In genomic region chr12:76455582-76456345, GRCh38 we compare ENCODE assay signal across 8 cellular contexts.
DNase-seq lines count a peak whose midpoint lies in the region; ATAC-seq and TF ChIP-seq lines count a peak whose summit lies in the region.

No MANE protein-coding gene starts in this region.

- H3K9me3 ChIP-seq in A673 (ENCODE audit: low read depth, low read length, poor library complexity, severe bottlenecking) (no peaks in the 10 kb centered on the region), HCT116 (ENCODE audit: control insufficient read depth in 1 of 2, insufficient read depth in 1 of 2, low read depth in 1 of 2, low read length in 2 of 2) (no peaks in the 10 kb centered on the region), right lobe of liver (no peaks in the 10 kb centered on the region), uterus (no peaks in the 10 kb centered on the region)

- no peaks in the 10 kb centered on the region for H3K27me3 ChIP-seq in A673 (replicated peaks; ENCODE audit: insufficient read depth, low read depth, low read length, poor library complexity)
- H3K27me3 ChIP-seq in HCT116 (ENCODE audit: insufficient read depth, low read length) = no peaks in the 10 kb centered on the region
- H3K27me3 ChIP-seq in right lobe of liver = no peaks in the 10 kb centered on the region
- H3K27me3 ChIP-seq in uterus = no peaks in the 10 kb centered on the region

- H3K4me3 Mint-ChIP-seq in chondrocyte (ENCODE audit: unreplicated experiment) = no peak overlapping the region

- no peaks in the 10 kb centered on the region for H3K9me3 Mint-ChIP-seq in chondrocyte (ENCODE audit: low read depth)

- peaks cover under 1% of the 10 kb centered on the region for H3K36me3 Mint-ChIP-seq in chondrocyte (ENCODE audit: low read depth)

- intact Hi-C loops in A673 (cut with micrococcal nuclease; ENCODE audit: unreplicated experiment) = loop anchor here (5.0 to 10.0 kb wide), 6 partner anchors 108 to 1121 kb away; partner anchors contain the start of genes BBS10, CAPS2, GLIPR1L1 and NAP1L1
- intact Hi-C loops in HCT116 (cut with micrococcal nuclease) = loop anchor here (1.0 to 10.0 kb wide), 5 partner anchors 107 to 943 kb away; partner anchors contain the start of genes BBS10, KRR1 and PHLDA1
- intact Hi-C loops in right lobe of liver (cut with DNase I) = no loop called here
- intact Hi-C loops in uterus (cut with DNase I; ENCODE audit: low total_unique reads) = no loop called here

- H3K4me2 ChIP-seq in HCT116 (ENCODE audit: low read length) = peak overlapping the region; percentile 52

- POLR2A ChIA-PET in A673 (lab: Charles Lee; ENCODE audit: low non-redundant PET) (no interaction called here), HCT116 (lab: Charles Lee) (interaction anchor here (0.6 to 1.6 kb wide), 9 partner anchors 13 to 1387 kb away, joined by 3 to 8 read pairs (median 3); partner anchors contain the start of gene BBS10)

- no peak overlapping the region for H3K27ac ChIP-seq in A673 (ENCODE audit: low read depth, low read length, poor library complexity, severe bottlenecking)
- peak overlapping the region; percentile 81 for H3K27ac ChIP-seq in HCT116 (ENCODE audit: low read depth, low read length)
- H3K27ac ChIP-seq in right lobe of liver = no peak overlapping the region
- H3K27ac ChIP-seq in uterus = no peak overlapping the region

- H3K4me3 ChIP-seq in A673 (ENCODE audit: low read depth, low read length, poor library complexity, severe bottlenecking) (peak overlapping the region; percentile 8), HCT116 (replicated peaks in 1 of 2; ENCODE audit: low read depth in 1 of 2, low read length in 2 of 2) (0 out of 4 replicates have a peak overlapping the region, but pooled peaks of 1 of the 2 experiments have one; percentile 3), right lobe of liver (no peak overlapping the region), uterus (no peak overlapping the region)

- no peaks in the 10 kb centered on the region for H3K27me3 Mint-ChIP-seq in chondrocyte (ENCODE audit: low read depth)

- TF ChIP-seq RAD21 in HCT116 (IDR thresholded peaks at IDR 0.05; ENCODE audit: low read depth) = peak; percentile 96

- H3K36me3 ChIP-seq in A673 (ENCODE audit: insufficient read depth, low read length, poor library complexity, severe bottlenecking) (no peaks in the 10 kb centered on the region), HCT116 (ENCODE audit: control insufficient read depth in 1 of 2, insufficient read depth in 2 of 2, low read length in 2 of 2) (no peaks in the 10 kb centered on the region), right lobe of liver (no peaks in the 10 kb centered on the region), uterus (no peaks in the 10 kb centered on the region)

- peak overlapping the region; percentile 89 for H3K27ac Mint-ChIP-seq in chondrocyte (ENCODE audit: unreplicated experiment)

- no peaks in the 10 kb centered on the region for H4K20me1 ChIP-seq in HCT116 (ENCODE audit: insufficient read depth)

- CTCF ChIA-PET in A673 (lab: Charles Lee) = interaction anchor here (0.6 to 1.3 kb wide), 2 partner anchors 8 to 418 kb away, joined by 3 to 4 read pairs; no protein-coding TSS in a partner anchor
- CTCF ChIA-PET in HCT116 (lab: Charles Lee) = interaction anchor here (0.8 to 1.6 kb wide), 13 partner anchors 12 to 1121 kb away, joined by 3 to 7 read pairs (median 3); partner anchors contain the start of gene GLIPR1L1

- H3K4me1 Mint-ChIP-seq in chondrocyte (ENCODE audit: low read depth) = peaks cover 17% of the 10 kb centered on the region

- peak; percentile 84 for ATAC-seq in HCT116
- peak; percentile 86 to 99 (median 89) for ATAC-seq in right lobe of liver

- TF ChIP-seq POLR2A in HCT116 (IDR thresholded peaks at IDR 0.05; ENCODE audit: borderline replicate concordance, extremely low read depth, insufficient read depth, insufficient read length) (peak; percentile 78), right lobe of liver (IDR thresholded peaks at IDR 0.05) (no peak), uterus (IDR thresholded peaks at IDR 0.05) (no peak)

- DNase-seq in A673 (ENCODE audit: low spot score) = peak; percentile 82
- DNase-seq in GM10266 (ENCODE audit: extremely low spot score) = peak; percentile 34
- DNase-seq in HCT116 (ENCODE audit: low read depth, low spot score) = peak; percentile 90
- DNase-seq in Kasumi-1 (lab: John Stamatoyannopoulos, UW) = peak; percentile 58 to 67
- peak; percentile 79 for DNase-seq in RPMI7951 (ENCODE audit: low read depth)
- no peak for DNase-seq in chondrocyte (ENCODE audit: low spot score)
- DNase-seq in right lobe of liver = no peak
- DNase-seq in uterus = no peak

- WGBS in right lobe of liver (ENCODE audit: insufficient coverage, low coverage, low lambda C conversion rate, missing lambda C conversion rate) = 47% methylated on average over 2 of the region's 2 CpGs

- H3K4me1 ChIP-seq in A673 (ENCODE audit: insufficient read depth, low read length, poor library complexity, severe bottlenecking) (peaks cover 26% of the 10 kb centered on the region), HCT116 (ENCODE audit: control insufficient read depth in 1 of 2, insufficient read depth in 2 of 2, low read length in 2 of 2) (peaks cover 42 to 60% of the 10 kb centered on the region in 2 experiments), right lobe of liver (no peaks in the 10 kb centered on the region), uterus (no peaks in the 10 kb centered on the region)

- TF ChIP-seq CTCF in A673 (conservative IDR thresholded peaks at IDR 0.05; ENCODE audit: low read depth, low read length) (peak; percentile 78), GM10266 (IDR thresholded peaks at IDR 0.05; ENCODE audit: control insufficient read depth, insufficient read depth, low read depth, missing control alignments) (peak; percentile 64), HCT116 (IDR thresholded peaks at IDR 0.05 in 2 of 3, conservative IDR thresholded peaks at IDR 0.05 in 1 of 3; ENCODE audit: borderline replicate concordance in 1 of 3, insufficient read depth in 1 of 3, low read depth in 2 of 3, low read length in 2 of 3) (peak; percentile 57 to 82 (median 74)), chondrocyte (IDR thresholded peaks at IDR 0.05) (peak; percentile 88), right lobe of liver (IDR thresholded peaks at IDR 0.05) (peak; percentile 53 to 70 (median 64)), uterus (IDR thresholded peaks at IDR 0.05) (peak; percentile 40 to 53 (median 45))

- H3K9me2 ChIP-seq in HCT116 (ENCODE audit: insufficient read depth) = no peaks in the 10 kb centered on the region

- BruUV-seq in A673 (replicated peaks; lab: Mats Ljungman, UMichigan) (no TSS peak), HCT116 (replicated peaks; lab: Mats Ljungman, UMichigan) (TSS peak; percentile 90)

- H2AFZ ChIP-seq in HCT116 (ENCODE audit: low read depth, low read length, poor library complexity, severe bottlenecking) = no peak overlapping the region

- H3K9ac ChIP-seq in HCT116 (ENCODE audit: low read length) = peak overlapping the region; percentile 56

- RAD21 ChIA-PET in HCT116 (lab: Charles Lee; ENCODE audit: low non-redundant PET in 1 of 2, low total read pairs in 2 of 2, uncharacterized antibody in 2 of 2, unreplicated experiment in 2 of 2) = interaction anchor here in 1 of 2 experiments (0.8 kb wide), 1 partner anchor 832 kb away, joined by 3 read pairs; no protein-coding TSS in a partner anchor

- peaks cover 37% of the 10 kb centered on the region for H3K79me2 ChIP-seq in HCT116 (ENCODE audit: insufficient read depth, low read length)

TF ChIP-seq in HCT116, 20 proteins besides CTCF, POLR2A, EP300 and RAD21 (continues in another document):
- TF ChIP-seq TCF7L2 (IDR thresholded peaks at IDR 0.05; ENCODE audit: borderline replicate concordance, extremely low read depth, insufficient read depth, insufficient read length) (no peak), ELF1 (IDR thresholded peaks at IDR 0.05; ENCODE audit: borderline replicate concordance, low read depth) (no peak), EZH2 (IDR thresholded peaks at IDR 0.05) (no peak), ZNF274 (IDR thresholded peaks at IDR 0.05; ENCODE audit: low read depth, low read length) (no peak), ZBTB33 (IDR thresholded peaks at IDR 0.05; ENCODE audit: extremely low read depth, insufficient replicate concordance, low read length) (no peak), SP1 (IDR thresholded peaks at IDR 0.05; ENCODE audit: low read depth) (peak; percentile 67), CBX3 (IDR thresholded peaks at IDR 0.05; ENCODE audit: low read depth) (peak; percentile 63; the same call in 1 of the 2 replicates), EGR1 (IDR thresholded peaks at IDR 0.05; ENCODE audit: low read depth) (no peak), MAX (IDR thresholded peaks at IDR 0.05) (0 out of 2 replicates have a peak, but pooled peaks have one; percentile 32), FOSL1 (IDR thresholded peaks at IDR 0.05; ENCODE audit: low read depth) (peak; percentile 75), YY1 (IDR thresholded peaks at IDR 0.05; ENCODE audit: extremely low read depth, insufficient replicate concordance, low read depth, low read length) (peak; percentile 55), ZFX (IDR thresholded peaks at IDR 0.05) (no peak), SIN3A (IDR thresholded peaks at IDR 0.05; ENCODE audit: low read depth) (no peak; the same call in 1 of the 2 replicates), POLR2AphosphoS5 (IDR thresholded peaks at IDR 0.05; ENCODE audit: low read depth, low read length) (peak; percentile 53; the same call in 1 of the 2 replicates), CEBPB (IDR thresholded peaks at IDR 0.05; ENCODE audit: low read depth) (no peak; the same call in none of the 2 replicates), JUND (IDR thresholded peaks at IDR 0.05) (peak; percentile 84)

Comparison
In these comparisons a context has a peak if more than half of its experiments do, and no peak if none do; other contexts are left out.
1. DNase-seq: peak in A673 (single experiment), GM10266 (single experiment), HCT116 (single experiment), Kasumi-1 (2 of 2) and RPMI7951 (single experiment); none in chondrocyte (single experiment), right lobe of liver (0 of 3) and uterus (0 of 2).
2. intact Hi-C loops: an anchor here in A673 (5.0 to 10.0 kb wide) and HCT116 (1.0 to 10.0 kb wide); none called in right lobe of liver and uterus.
3. Peak in every context shown above with its lines, with median percentiles within 50 percentile points of each other: CTCF ChIP-seq.